9 cellular contexts compared by ENCODE assay signal in the genomic region with DNA sequence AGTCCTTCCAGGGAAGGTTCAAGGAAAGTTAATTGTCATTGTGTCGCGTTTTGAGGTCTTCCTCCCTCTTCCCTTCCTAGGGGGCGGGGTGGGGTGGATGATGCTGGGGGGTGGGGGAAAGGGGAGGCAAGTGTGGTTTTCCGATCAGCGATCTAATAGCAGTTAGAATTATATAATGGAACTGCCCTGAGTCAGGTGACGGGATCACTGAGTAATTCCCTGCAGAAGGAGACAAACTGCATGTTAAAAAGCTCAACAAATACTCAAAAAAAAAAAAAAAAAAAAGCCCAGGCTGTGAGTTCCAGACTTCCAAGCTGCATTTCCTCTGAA.
DNase-seq lines count a peak whose midpoint lies in the region; ATAC-seq and TF ChIP-seq lines count a peak whose summit lies in the region.
"Had no signal": no experiment of that assay in that cellular context is flagged by ENCODE, and none has a peak within 500 bp of the region (broad histone marks: within the 10 kb centered on the region; RNA-seq: fewer than 3 reads in every experiment).

No MANE protein-coding gene starts in this region.

- H3K9me3 Mint-ChIP-seq in IgD-negative memory B cell (no peaks in the 10 kb centered on the region), naive B cell (no peaks in the 10 kb centered on the region)

- no peak overlapping the region for H3K27ac Mint-ChIP-seq in IgD-negative memory B cell
- H3K27ac Mint-ChIP-seq in naive B cell, result peak overlapping the region in 3 of 6 donors; percentile 9 to 84 (median 42)

- BruUV-seq in A673 (replicated peaks; lab: Mats Ljungman, UMichigan), result no TSS peak

- DNase-seq in A673 (ENCODE audit: low spot score), result no peak
- peak; percentile 4 for DNase-seq in cerebellar cortex (ENCODE audit: low spot score)
- no peak for DNase-seq in naive B cell
- DNase-seq in NCI-H2171 treated with DMSO at 0.1 percent for 48 hours (lab: John Stamatoyannopoulos, UW), result no peak
- DNase-seq in NCI-H510A treated with DMSO at 0.1 percent for 48 hours (lab: John Stamatoyannopoulos, UW), result no peak
- no peak for DNase-seq in SHP77 treated with DMSO at 0.1 percent for 48 hours (lab: John Stamatoyannopoulos, UW)
- DNase-seq: GF-D8 had no signal

- POLR2A ChIA-PET in A673 (lab: Charles Lee; ENCODE audit: low non-redundant PET), result no interaction called here

- no peak for TF ChIP-seq CTCF in A673 (conservative IDR thresholded peaks at IDR 0.05; ENCODE audit: low read depth, low read length)

- peaks cover 3% of the 10 kb centered on the region for H3K4me1 ChIP-seq in A673 (ENCODE audit: insufficient read depth, low read length, poor library complexity, severe bottlenecking)

- CTCF ChIA-PET in A673 (lab: Charles Lee), result no interaction called here

- intact Hi-C loops in A673 (cut with micrococcal nuclease; ENCODE audit: unreplicated experiment), result loop anchor here (2.0 kb wide), 1 partner anchor 32 kb away; no protein-coding TSS in a partner anchor

- no peaks in the 10 kb centered on the region for H3K36me3 Mint-ChIP-seq in IgD-negative memory B cell
- no peaks in the 10 kb centered on the region for H3K36me3 Mint-ChIP-seq in naive B cell

- no peak for ATAC-seq in naive B cell (ENCODE audit: low read depth in 2 of 2)
- no peak for ATAC-seq in HG02870 (IDR thresholded peaks at IDR 0.05; ENCODE audit: unreplicated experiment)

- H3K4me1 Mint-ChIP-seq in IgD-negative memory B cell, result peaks cover 6 to 16% (median 13%) of the 10 kb centered on the region in 3 donors
- peaks cover 12 to 21% (median 14%) of the 10 kb centered on the region in 3 donors for H3K4me1 Mint-ChIP-seq in naive B cell

- H3K4me3 Mint-ChIP-seq in IgD-negative memory B cell, result peak overlapping the region; percentile 77 to 96 (median 89)
- H3K4me3 Mint-ChIP-seq in naive B cell, result peak overlapping the region; percentile 82 to 97 (median 95)

- H3K36me3 ChIP-seq in A673 (ENCODE audit: insufficient read depth, low read length, poor library complexity, severe bottlenecking), result no peaks in the 10 kb centered on the region

- H3K27me3 Mint-ChIP-seq in IgD-negative memory B cell (peaks cover 29% of the 10 kb centered on the region), naive B cell (peaks cover 12 to 33% (median 23%) of the 10 kb centered on the region in 3 donors)

- H3K4me3 ChIP-seq in A673 (ENCODE audit: low read depth, low read length, poor library complexity, severe bottlenecking), result peak overlapping the region; percentile 58

- H3K9me3 ChIP-seq in A673 (ENCODE audit: low read depth, low read length, poor library complexity, severe bottlenecking), result no peaks in the 10 kb centered on the region

- no peak overlapping the region for H3K27ac ChIP-seq in A673 (ENCODE audit: low read depth, low read length, poor library complexity, severe bottlenecking)

- H3K27me3 ChIP-seq in A673 (replicated peaks; ENCODE audit: insufficient read depth, low read depth, low read length, poor library complexity), result no peaks in the 10 kb centered on the region
